ENCODE assay signal across 8 cellular contexts in genomic region chr7:44986218-44987053, GRCh38. TPM values are rescaled to one million over a fixed set of nuclear protein-coding genes. Genes with fewer than 3 reads are reported as not detected.
DNase-seq lines count a peak whose midpoint lies in the region; ATAC-seq and TF ChIP-seq lines count a peak whose summit lies in the region.

No MANE protein-coding gene starts in this region.

- no peaks in the 10 kb centered on the region for H3K27me3 ChIP-seq in duodenal mucosa (ENCODE audit: control insufficient read depth in 1 of 2, insufficient read depth in 2 of 2, low read length in 2 of 2)
- H3K27me3 ChIP-seq in lower lobe of right lung (ENCODE audit: low read depth): no peaks in the 10 kb centered on the region

- H3K9ac ChIP-seq in duodenal mucosa (ENCODE audit: low read depth in 1 of 2, low read length in 2 of 2): peak overlapping the region; percentile 95 to 96

- peak overlapping the region; percentile 93 for H3K27ac ChIP-seq in duodenal mucosa (ENCODE audit: low read depth, low read length)
- H3K27ac ChIP-seq in lower lobe of right lung: peak overlapping the region; percentile 96

- ATAC-seq in GM19351 (IDR thresholded peaks at IDR 0.05; ENCODE audit: unreplicated experiment) (peak; percentile 92), HG03520 (IDR thresholded peaks at IDR 0.05; ENCODE audit: unreplicated experiment) (peak; percentile 97), lower lobe of right lung (peak; percentile 99)

- intact Hi-C loops in lower lobe of right lung (cut with DNase I): no loop called here

- POLR2A ChIA-PET in activated CD4-positive, alpha-beta memory T cell treated with anti-CD3 and anti-CD28 coated beads, Interleukin-2, amount 10 ng/mL, durations not matched to agents 7 days and 5 days (lab: Charles Lee): interaction anchor here (0.6 to 26.2 kb wide), 14 partner anchors 8 to 497 kb away, joined by 3 to 517 read pairs (median 5); partner anchors contain the start of genes CCM2, MYO1G, OGDH and PURB

- peak; percentile 33 to 93 (median 76) for DNase-seq in C1 segment of cervical spinal cord (lab: John Stamatoyannopoulos, UW)
- DNase-seq in NCI-H774 (lab: John Stamatoyannopoulos, UW): peak; percentile 93
- peak; percentile 96 for DNase-seq in activated CD4-positive, alpha-beta memory T cell treated with anti-CD3 and anti-CD28 coated beads, Interleukin-2, amount 10 ng/mL, durations not matched to agents 7 days and 5 days
- DNase-seq in lower lobe of right lung: peak; percentile 96
- DNase-seq in stimulated activated CD4-positive, alpha-beta T cell treated with anti-CD3 and anti-CD28 coated beads, TNF-alpha, amount 100 ng/mL, for 1 hour (ENCODE audit: low read depth in 3 of 3, low spot score in 1 of 3): peak; percentile 74 to 96 (median 90)

- peaks cover 54% of the 10 kb centered on the region for H3K36me3 Mint-ChIP-seq in activated CD4-positive, alpha-beta memory T cell treated with anti-CD3 and anti-CD28 coated beads, Interleukin-2, amount 10 ng/mL, durations not matched to agents 7 days and 5 days (ENCODE audit: low read depth)

- CTCF ChIA-PET in activated CD4-positive, alpha-beta memory T cell treated with anti-CD3 and anti-CD28 coated beads, Interleukin-2, amount 10 ng/mL, durations not matched to agents 7 days and 5 days (lab: Charles Lee): interaction anchor here (0.7 to 1.7 kb wide), 9 partner anchors 8 to 150 kb away, joined by 3 to 6 read pairs (median 4); no protein-coding TSS in a partner anchor

- H3K4me1 Mint-ChIP-seq in activated CD4-positive, alpha-beta memory T cell treated with anti-CD3 and anti-CD28 coated beads, Interleukin-2, amount 10 ng/mL, durations not matched to agents 7 days and 5 days: peaks cover 73% of the 10 kb centered on the region

- H3K9me3 ChIP-seq in duodenal mucosa (ENCODE audit: control insufficient read depth in 1 of 2, low read length in 2 of 2) (no peaks in the 10 kb centered on the region), lower lobe of right lung (no peaks in the 10 kb centered on the region)

- H3K36me3 ChIP-seq in duodenal mucosa (ENCODE audit: control insufficient read depth in 1 of 2, insufficient read depth in 2 of 2, low read length in 2 of 2) (peaks cover 20 to 34% of the 10 kb centered on the region in 2 donors), lower lobe of right lung (peaks cover 43% of the 10 kb centered on the region)

- no peaks in the 10 kb centered on the region for H3K9me3 Mint-ChIP-seq in activated CD4-positive, alpha-beta memory T cell treated with anti-CD3 and anti-CD28 coated beads, Interleukin-2, amount 10 ng/mL, durations not matched to agents 7 days and 5 days

- peak overlapping the region; percentile 76 to 89 for H3K4me3 ChIP-seq in duodenal mucosa (ENCODE audit: low read depth in 1 of 2, low read length in 2 of 2)
- H3K4me3 ChIP-seq in lower lobe of right lung: peak overlapping the region; percentile 75

- no peaks in the 10 kb centered on the region for H3K27me3 Mint-ChIP-seq in activated CD4-positive, alpha-beta memory T cell treated with anti-CD3 and anti-CD28 coated beads, Interleukin-2, amount 10 ng/mL, durations not matched to agents 7 days and 5 days

- peak overlapping the region; percentile 96 for H3K27ac Mint-ChIP-seq in activated CD4-positive, alpha-beta memory T cell treated with anti-CD3 and anti-CD28 coated beads, Interleukin-2, amount 10 ng/mL, durations not matched to agents 7 days and 5 days

- H3K4me1 ChIP-seq in duodenal mucosa (ENCODE audit: control insufficient read depth in 1 of 2, insufficient read depth in 2 of 2, low read length in 2 of 2) (peaks cover 22 to 25% of the 10 kb centered on the region in 2 donors), lower lobe of right lung (peaks cover 28% of the 10 kb centered on the region)

- no peak for TF ChIP-seq CTCF in lower lobe of right lung (IDR thresholded peaks at IDR 0.05)

- peak overlapping the region; percentile 99 for H3K4me3 Mint-ChIP-seq in activated CD4-positive, alpha-beta memory T cell treated with anti-CD3 and anti-CD28 coated beads, Interleukin-2, amount 10 ng/mL, durations not matched to agents 7 days and 5 days

RNA-seq across cellular contexts. Expression of gene MYO1G, which starts 7.6 kb away (rescaled TPM):
- total RNA-seq in activated CD4-positive, alpha-beta memory T cell treated with anti-CD3 and anti-CD28 coated beads, Interleukin-2, amount 10 ng/mL, durations not matched to agents 7 days and 5 days: 100 to 1,000 TPM; 572 to 576 TPM
- 36.3 TPM for total RNA-seq in lower lobe of right lung

RNA-seq across cellular contexts. Expression of gene CCM2, which starts 13.6 kb away (rescaled TPM):
- 100 to 1,000 TPM; 130 to 134 TPM for total RNA-seq in activated CD4-positive, alpha-beta memory T cell treated with anti-CD3 and anti-CD28 coated beads, Interleukin-2, amount 10 ng/mL, durations not matched to agents 7 days and 5 days
- 45.7 TPM for total RNA-seq in lower lobe of right lung

Comparison
In these comparisons a context has a peak if more than half of its experiments do, and no peak if none do; other contexts are left out.
1. Peak in every context shown above with its lines: DNase-seq, ATAC-seq, H3K4me3 ChIP-seq and H3K27ac ChIP-seq.
2. RNA of gene MYO1G, which starts 7.6 kb away (total RNA-seq): 572 to 576 TPM in activated CD4-positive, alpha-beta memory T cell treated with anti-CD3 and anti-CD28 coated beads, Interleukin-2, amount 10 ng/mL, durations not matched to agents 7 days and 5 days; 36.3 TPM in lower lobe of right lung (single experiment); every median in the first group is over 10 times any median in the second.